In the genomic region with DNA sequence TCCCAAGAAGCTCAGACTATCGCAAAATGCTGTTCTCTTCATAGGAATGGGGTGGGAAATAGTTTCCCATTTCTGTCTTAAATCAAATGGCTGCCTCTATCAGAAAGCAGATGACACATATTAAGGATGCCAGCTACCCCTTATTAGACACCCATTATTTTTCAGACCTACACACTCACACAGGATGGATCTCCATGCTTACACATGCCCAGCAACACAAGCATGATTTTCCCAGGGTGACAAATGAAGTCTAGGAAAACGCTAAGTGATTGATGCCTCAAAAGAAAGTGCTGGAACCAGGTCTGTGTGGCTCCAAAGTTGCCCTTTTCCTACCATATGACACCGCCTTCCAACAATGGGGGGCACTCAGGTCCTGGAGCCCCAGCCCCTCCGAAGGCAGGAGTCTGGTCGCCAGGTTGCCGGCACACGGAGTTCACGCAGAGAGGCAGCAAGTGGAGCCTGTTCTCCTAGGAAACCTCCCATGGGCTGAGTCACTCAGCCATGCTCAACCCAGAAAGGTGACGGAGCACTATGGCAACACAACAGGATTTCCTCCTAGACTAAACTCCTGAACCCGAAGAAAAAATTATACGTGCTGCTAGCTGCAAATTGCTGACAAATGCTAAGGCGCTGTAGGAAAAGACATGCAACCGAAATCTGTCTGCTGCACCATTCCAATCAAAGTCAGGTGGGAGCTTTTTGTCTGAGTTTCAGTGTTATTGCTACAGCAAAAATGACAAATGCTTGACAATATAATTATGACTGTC, we compare ENCODE assay signal across 8 cellular contexts. TPM values are rescaled to one million over a fixed set of nuclear protein-coding genes. Genes with fewer than 3 reads are reported as not detected.
DNase-seq lines count a peak whose midpoint lies in the region; ATAC-seq, FAIRE-seq and TF ChIP-seq lines count a peak whose summit lies in the region.

No MANE protein-coding gene starts in this region.

- no peak for TF ChIP-seq CTCF in CD8-positive, alpha-beta T cell (IDR thresholded peaks at IDR 0.05)
- TF ChIP-seq CTCF in RWPE2 (IDR thresholded peaks at IDR 0.05; ENCODE audit: poor library complexity, severe bottlenecking), result no peak
- no peak for TF ChIP-seq CTCF in pancreas (IDR thresholded peaks at IDR 0.05)

- DNase-seq in CD8-positive, alpha-beta T cell, result no peak
- DNase-seq in RWPE2 (ENCODE audit: low spot score) (peak; percentile 73), fibroblast of the conjunctiva (ENCODE audit: low read depth) (peak; percentile 43), pancreas (no peak), medulla oblongata (ENCODE audit: extremely low spot score) (no peak)
- no peak for DNase-seq in stimulated activated CD4-positive, alpha-beta T cell treated with anti-CD3 and anti-CD28 coated beads, Interleukin-4, amount 100 ng/mL, for 4 hours
- DNase-seq in activated T-cell treated with anti-CD3 and anti-CD28 coated beads, Interleukin-2, amount 50 U/mL, for 72 hours, result no peak

- H3K27ac ChIP-seq in CD8-positive, alpha-beta T cell (ENCODE audit: low read depth, low read length), result no peak overlapping the region
- peak overlapping the region; percentile 36 for H3K27ac ChIP-seq in RWPE2 (ENCODE audit: poor library complexity, severe bottlenecking)
- no peak overlapping the region for H3K27ac ChIP-seq in pancreas

- CTCF ChIA-PET in CD8-positive, alpha-beta T cell (lab: Charles Lee), result no interaction called here

- H3K4me3 Mint-ChIP-seq in CD8-positive, alpha-beta T cell, result no peak overlapping the region
- H3K4me3 Mint-ChIP-seq in activated T-cell treated with anti-CD3 and anti-CD28 coated beads, Interleukin-2, amount 50 U/mL, for 72 hours, result no peak overlapping the region

- 80 to 81% methylated on average over 13 of the region's 13 CpGs for WGBS in pancreas, 2 donors

- intact Hi-C loops in CD8-positive, alpha-beta T cell (cut with DNase I, micrococcal nuclease), result no loop called here
- intact Hi-C loops in pancreas (cut with DNase I), result no loop called here

- H3K9me3 Mint-ChIP-seq in CD8-positive, alpha-beta T cell, result no peaks in the 10 kb centered on the region
- no peaks in the 10 kb centered on the region for H3K9me3 Mint-ChIP-seq in activated T-cell treated with anti-CD3 and anti-CD28 coated beads, Interleukin-2, amount 50 U/mL, for 72 hours

- no peaks in the 10 kb centered on the region for H3K9me3 ChIP-seq in CD8-positive, alpha-beta T cell (ENCODE audit: low read length)
- H3K9me3 ChIP-seq in RWPE2 (ENCODE audit: severe bottlenecking), result no peaks in the 10 kb centered on the region
- no peaks in the 10 kb centered on the region for H3K9me3 ChIP-seq in pancreas

- no peak for FAIRE-seq in pancreas (lab: Jason Lieb, UNC)

- H3K27me3 Mint-ChIP-seq in CD8-positive, alpha-beta T cell (ENCODE audit: low read depth), result no peaks in the 10 kb centered on the region
- H3K27me3 Mint-ChIP-seq in activated T-cell treated with anti-CD3 and anti-CD28 coated beads, Interleukin-2, amount 50 U/mL, for 72 hours (ENCODE audit: low read depth), result no peaks in the 10 kb centered on the region

- no peaks in the 10 kb centered on the region for H3K36me3 ChIP-seq in CD8-positive, alpha-beta T cell (ENCODE audit: insufficient read depth, low read length)
- peaks cover 7% of the 10 kb centered on the region for H3K36me3 ChIP-seq in RWPE2 (ENCODE audit: low read depth)
- H3K36me3 ChIP-seq in pancreas, result no peaks in the 10 kb centered on the region

- H3K4me3 ChIP-seq in CD8-positive, alpha-beta T cell (ENCODE audit: low read depth, low read length), result no peak overlapping the region
- H3K4me3 ChIP-seq in RWPE2 (ENCODE audit: severe bottlenecking), result no peak overlapping the region
- no peak overlapping the region for H3K4me3 ChIP-seq in pancreas

- H3K4me1 Mint-ChIP-seq in CD8-positive, alpha-beta T cell (ENCODE audit: low read depth), result peaks cover 93% of the 10 kb centered on the region
- peaks cover 94% of the 10 kb centered on the region for H3K4me1 Mint-ChIP-seq in activated T-cell treated with anti-CD3 and anti-CD28 coated beads, Interleukin-2, amount 50 U/mL, for 72 hours (ENCODE audit: low read depth)

- ATAC-seq in CD8-positive, alpha-beta T cell, result no peak
- ATAC-seq in RWPE2 (ENCODE audit: low read depth) (peak; percentile 98), pancreas (peak in 3 of 4 donors; percentile 36 to 86 (median 70)), GM18873 (IDR thresholded peaks at IDR 0.05; ENCODE audit: low FRiP score, unreplicated experiment) (no peak)
- ATAC-seq in activated T-cell treated with anti-CD3 and anti-CD28 coated beads, Interleukin-2, amount 50 U/mL, for 72 hours (replicated peaks in 1 of 2), result no peak

- POLR2A ChIA-PET in CD8-positive, alpha-beta T cell (lab: Charles Lee), result no interaction called here

- H3K27me3 ChIP-seq in CD8-positive, alpha-beta T cell (ENCODE audit: insufficient read depth, low read length), result no peaks in the 10 kb centered on the region
- no peaks in the 10 kb centered on the region for H3K27me3 ChIP-seq in RWPE2 (ENCODE audit: insufficient read depth, poor library complexity, severe bottlenecking)
- no peaks in the 10 kb centered on the region for H3K27me3 ChIP-seq in pancreas

- H3K36me3 Mint-ChIP-seq in CD8-positive, alpha-beta T cell, result peaks cover 36% of the 10 kb centered on the region
- peaks cover 17 to 19% of the 10 kb centered on the region in 2 donors for H3K36me3 Mint-ChIP-seq in activated T-cell treated with anti-CD3 and anti-CD28 coated beads, Interleukin-2, amount 50 U/mL, for 72 hours (ENCODE audit: insufficient read depth in 2 of 2)

- peaks cover 22% of the 10 kb centered on the region for H3K4me1 ChIP-seq in CD8-positive, alpha-beta T cell (ENCODE audit: insufficient read depth, low read length)
- H3K4me1 ChIP-seq in RWPE2 (ENCODE audit: insufficient read depth, poor library complexity, severe bottlenecking) (peaks cover 38% of the 10 kb centered on the region), pancreas (peaks cover 5 to 6% (median 5%) of the 10 kb centered on the region in 3 donors)

- H3K27ac Mint-ChIP-seq in CD8-positive, alpha-beta T cell, result peak overlapping the region; percentile 64
- H3K27ac Mint-ChIP-seq in activated T-cell treated with anti-CD3 and anti-CD28 coated beads, Interleukin-2, amount 50 U/mL, for 72 hours, result no peak overlapping the region

RNA-seq across cellular contexts. Expression of gene VOPP1, which starts 19.8 kb away (rescaled TPM):
- 10 to 100 TPM; 38.7 to 38.9 TPM for total RNA-seq in CD8-positive, alpha-beta T cell
- total RNA-seq in pancreas, result 10 to 100 TPM; 15.1 to 34.3 (median 19.2) TPM
- 10 to 100 TPM; 16.0 to 37.3 TPM for polyA plus RNA-seq in pancreas
- 10 to 100 TPM; 90.8 to 91.1 TPM for total RNA-seq in activated T-cell treated with anti-CD3 and anti-CD28 coated beads, Interleukin-2, amount 50 U/mL, for 72 hours

Comparison
In these comparisons a context has a peak if more than half of its experiments do, and no peak if none do; other contexts are left out.
1. ATAC-seq: peak in RWPE2 (single experiment) and pancreas (3 of 4); none in CD8-positive, alpha-beta T cell (single experiment), GM18873 (single experiment) and activated T-cell treated with anti-CD3 and anti-CD28 coated beads, Interleukin-2, amount 50 U/mL, for 72 hours (0 of 2).
2. DNase-seq: peak in RWPE2 (single experiment) and fibroblast of the conjunctiva (single experiment); none in CD8-positive, alpha-beta T cell (0 of 7), pancreas (0 of 6), medulla oblongata (single experiment), stimulated activated CD4-positive, alpha-beta T cell treated with anti-CD3 and anti-CD28 coated beads, Interleukin-4, amount 100 ng/mL, for 4 hours (0 of 2) and activated T-cell treated with anti-CD3 and anti-CD28 coated beads, Interleukin-2, amount 50 U/mL, for 72 hours (0 of 2).